In genomic region chr2:129101186-129101585, GRCh38 we compare ENCODE assay signal across 17 cellular contexts.
A peak's percentile ranks its signal among the peaks of the same experiment; 100 is the strongest.
DNase-seq lines count a peak whose midpoint lies in the region; ATAC-seq and TF ChIP-seq lines count a peak whose summit lies in the region.
"Had no signal": no experiment of that assay in that cellular context is flagged by ENCODE, and none has a peak within 500 bp of the region (broad histone marks: within the 10 kb centered on the region; RNA-seq: fewer than 3 reads in every experiment).

No MANE protein-coding gene starts in this region.

- H3K79me2 ChIP-seq in PC-3 (ENCODE audit: low read length) = no peaks in the 10 kb centered on the region

- H3K4me1 ChIP-seq in PC-3 (ENCODE audit: insufficient read depth, low read length) = no peaks in the 10 kb centered on the region

- ATAC-seq in PC-3 = no peak
- ATAC-seq: GM12878, GM23338, HCT116 had no signal

- no peak overlapping the region for H2AFZ ChIP-seq in PC-3 (ENCODE audit: low read length)
- H2AFZ ChIP-seq: GM23338 had no signal

- no peaks in the 10 kb centered on the region for H3K36me3 ChIP-seq in PC-3 (ENCODE audit: low read depth, low read length)
- H3K36me3 ChIP-seq: BLaER1 had no signal

- H3K9me2 ChIP-seq in PC-3 (replicated peaks; ENCODE audit: low read length) = no peaks in the 10 kb centered on the region

- no TSS peak for BruUV-seq in PC-3 (replicated peaks; lab: Mats Ljungman, UMichigan)

- no peak overlapping the region for H3K9ac ChIP-seq in PC-3 (ENCODE audit: low read length)
- H3K9ac ChIP-seq: BLaER1 had no signal

- H4K20me1 ChIP-seq in PC-3 (ENCODE audit: low read length) = no peaks in the 10 kb centered on the region
- H4K20me1 ChIP-seq: BLaER1 had no signal

- POLR2A ChIA-PET in PC-3 (lab: Charles Lee; ENCODE audit: unreplicated experiment) = no interaction called here

- CTCF ChIA-PET in PC-3 (lab: Charles Lee) = no interaction called here

- no peak overlapping the region for H3K4me2 ChIP-seq in PC-3 (ENCODE audit: low read length)
- H3K4me2 ChIP-seq: BLaER1, GM23338 had no signal

- intact Hi-C loops in PC-3 (cut with micrococcal nuclease) = no loop called here

- H3K4me3 ChIP-seq in LNCaP clone FGC (ENCODE audit: low read depth, low read length) (no peak overlapping the region), PC-3 (ENCODE audit: low read length) (no peak overlapping the region)
- H3K4me3 ChIP-seq: BLaER1, GM12878, GM23338 had no signal

- H3K27me3 ChIP-seq in PC-3 (ENCODE audit: low read length) = no peaks in the 10 kb centered on the region
- H3K27me3 ChIP-seq: BLaER1 had no signal

- DNase-seq in LNCaP clone FGC (ENCODE audit: low read depth) (peak; percentile 95), globus pallidus (ENCODE audit: low spot score) (peak; percentile 15), pons (ENCODE audit: low spot score) (peak; percentile 42), PC-3 (no peak), T-helper 2 cell (no peak)
- DNase-seq in activated CD4-positive, alpha-beta T cell treated with anti-CD3 and anti-CD28 coated beads, Interleukin-2, amount 50 U/mL, for 4 hours = no peak
- DNase-seq: CD4-positive, alpha-beta T cell; CD8-positive, alpha-beta memory T cell; DMS 273 treated with DMSO at 0.1 percent for 48 hours; DMS79; EL; GDM1; H9 had no signal

- H3F3A ChIP-seq in PC-3 (ENCODE audit: low read length, unreplicated experiment) = no peaks in the 10 kb centered on the region

- H3K27ac ChIP-seq in PC-3 (ENCODE audit: low read length) = no peak overlapping the region
- H3K27ac ChIP-seq: BLaER1 had no signal

- TF ChIP-seq CTCF in LNCaP clone FGC (IDR thresholded peaks at IDR 0.05; ENCODE audit: control insufficient read depth, extremely low read depth, insufficient read depth) (no peak), PC-3 (conservative IDR thresholded peaks at IDR 0.05; ENCODE audit: low read depth, low read length) (no peak)

- H3K9me3 ChIP-seq in PC-3 (ENCODE audit: low read length) = no peaks in the 10 kb centered on the region; the same call in 1 of the 2 replicates
- H3K9me3 ChIP-seq: BLaER1 had no signal

Comparison
In these comparisons a context has a peak if more than half of its experiments do, and no peak if none do; other contexts are left out.
1. DNase-seq: peak in LNCaP clone FGC (single experiment), globus pallidus (single experiment) and pons (single experiment); none in PC-3 (single experiment), T-helper 2 cell (0 of 5) and activated CD4-positive, alpha-beta T cell treated with anti-CD3 and anti-CD28 coated beads, Interleukin-2, amount 50 U/mL, for 4 hours (0 of 2).